Comparison of ENCODE assay signal across 9 cellular contexts in the genomic region with DNA sequence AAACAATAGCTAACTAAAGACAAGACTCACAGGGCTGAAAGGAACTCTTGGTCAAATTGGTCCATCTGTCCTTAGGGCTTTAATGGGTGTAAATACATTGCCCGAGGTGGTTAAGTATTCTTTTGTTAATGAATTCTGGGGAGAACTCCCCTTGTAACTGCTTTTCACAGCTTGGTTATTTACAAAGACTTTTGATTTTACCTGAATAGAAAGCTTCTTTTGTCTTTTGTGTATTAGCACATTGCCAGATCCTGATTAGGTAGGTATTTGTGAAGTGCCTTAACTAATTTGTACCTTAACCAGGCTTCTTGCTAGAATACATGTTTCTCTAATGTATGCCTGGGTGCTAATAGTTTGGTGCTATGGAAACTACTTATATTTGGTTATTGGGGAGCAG. TPM values are rescaled to one million over a fixed set of nuclear protein-coding genes. Genes with fewer than 3 reads are reported as not detected.
DNase-seq lines count a peak whose midpoint lies in the region; ATAC-seq and FAIRE-seq lines count a peak whose summit lies in the region.
"Had no signal": no experiment of that assay in that cellular context is flagged by ENCODE, and none has a peak within 500 bp of the region (broad histone marks: within the 10 kb centered on the region; RNA-seq: fewer than 3 reads in every experiment).

No MANE protein-coding gene starts in this region.

- no peak for FAIRE-seq in frontal cortex (lab: Jason Lieb, UNC)

- ATAC-seq in activated T-helper 17 cell treated with anti-CD3 and anti-CD28 coated beads, Interleukin-2, amount 50 U/mL, for 72 hours (replicated peaks), result no peak
- no peak for ATAC-seq in stimulated activated naive CD8-positive, alpha-beta T cell treated with anti-CD3 and anti-CD28 coated beads, Interleukin-15, amount 100 ng/mL, for 72 hours

- H3K4me1 Mint-ChIP-seq in T-helper 2 cell treated with Interferon-gamma antibody and Interleukin-4, amounts not matched to agents 5 μg/mL and 100 μg/mL, for 36 hours (ENCODE audit: low read depth), result peaks cover 66% of the 10 kb centered on the region
- H3K4me1 Mint-ChIP-seq in activated T-helper 17 cell treated with anti-CD3 and anti-CD28 coated beads, Interleukin-2, amount 50 U/mL, for 72 hours, result peaks cover 53% of the 10 kb centered on the region
- peaks cover 85 to 92% of the 10 kb centered on the region in 2 donors for H3K4me1 Mint-ChIP-seq in immature natural killer cell
- peaks cover 89% of the 10 kb centered on the region for H3K4me1 Mint-ChIP-seq in stimulated activated naive CD8-positive, alpha-beta T cell treated with anti-CD3 and anti-CD28 coated beads, Interleukin-15, amount 100 ng/mL, for 72 hours

- H3K27ac Mint-ChIP-seq in T-helper 2 cell treated with Interferon-gamma antibody and Interleukin-4, amounts not matched to agents 5 μg/mL and 100 μg/mL, for 36 hours, result peak overlapping the region; percentile 97
- peak overlapping the region; percentile 99 for H3K27ac Mint-ChIP-seq in activated T-helper 17 cell treated with anti-CD3 and anti-CD28 coated beads, Interleukin-2, amount 50 U/mL, for 72 hours
- H3K27ac Mint-ChIP-seq in immature natural killer cell, result peak overlapping the region; percentile 91 to 98 (median 98)
- peak overlapping the region; percentile 97 for H3K27ac Mint-ChIP-seq in stimulated activated naive CD8-positive, alpha-beta T cell treated with anti-CD3 and anti-CD28 coated beads, Interleukin-15, amount 100 ng/mL, for 72 hours

- no peaks in the 10 kb centered on the region for H3K27me3 Mint-ChIP-seq in T-helper 2 cell treated with Interferon-gamma antibody and Interleukin-4, amounts not matched to agents 5 μg/mL and 100 μg/mL, for 36 hours (ENCODE audit: low read depth)
- H3K27me3 Mint-ChIP-seq in activated T-helper 17 cell treated with anti-CD3 and anti-CD28 coated beads, Interleukin-2, amount 50 U/mL, for 72 hours, result no peaks in the 10 kb centered on the region
- peaks cover 0 to 9% (median 7%) of the 10 kb centered on the region in 3 donors for H3K27me3 Mint-ChIP-seq in immature natural killer cell (ENCODE audit: low read depth in 3 of 3)
- no peaks in the 10 kb centered on the region for H3K27me3 Mint-ChIP-seq in stimulated activated naive CD8-positive, alpha-beta T cell treated with anti-CD3 and anti-CD28 coated beads, Interleukin-15, amount 100 ng/mL, for 72 hours

- peaks cover 59% of the 10 kb centered on the region for H3K36me3 Mint-ChIP-seq in T-helper 2 cell treated with Interferon-gamma antibody and Interleukin-4, amounts not matched to agents 5 μg/mL and 100 μg/mL, for 36 hours (ENCODE audit: low read depth)
- H3K36me3 Mint-ChIP-seq in activated T-helper 17 cell treated with anti-CD3 and anti-CD28 coated beads, Interleukin-2, amount 50 U/mL, for 72 hours (ENCODE audit: low read depth), result peaks cover 93% of the 10 kb centered on the region
- H3K36me3 Mint-ChIP-seq in immature natural killer cell, result peaks cover 0 to 6% (median 5%) of the 10 kb centered on the region in 3 donors

- DNase-seq in T-helper 2 cell treated with Interferon-gamma antibody and Interleukin-4, amounts not matched to agents 5 μg/mL and 100 μg/mL, for 36 hours (ENCODE audit: low spot score), result no peak
- DNase-seq in T-helper 2 cell (no peak), immature natural killer cell (no peak), mucosa of gallbladder (ENCODE audit: low spot score) (no peak), frontal cortex (ENCODE audit: low spot score in 2 of 2) (no peak)
- DNase-seq in stimulated activated naive CD8-positive, alpha-beta T cell treated with anti-CD3 and anti-CD28 coated beads, Interleukin-15, amount 100 ng/mL, for 72 hours, result no peak
- DNase-seq in effector CD4-positive, alpha-beta T cell, result no peak
- DNase-seq: hippocampal formation had no signal

- no peaks in the 10 kb centered on the region for H3K9me3 Mint-ChIP-seq in T-helper 2 cell treated with Interferon-gamma antibody and Interleukin-4, amounts not matched to agents 5 μg/mL and 100 μg/mL, for 36 hours
- no peaks in the 10 kb centered on the region for H3K9me3 Mint-ChIP-seq in activated T-helper 17 cell treated with anti-CD3 and anti-CD28 coated beads, Interleukin-2, amount 50 U/mL, for 72 hours
- H3K9me3 Mint-ChIP-seq in immature natural killer cell, result no peaks in the 10 kb centered on the region
- H3K9me3 Mint-ChIP-seq in stimulated activated naive CD8-positive, alpha-beta T cell treated with anti-CD3 and anti-CD28 coated beads, Interleukin-15, amount 100 ng/mL, for 72 hours, result peaks cover 0 to 4% of the 10 kb centered on the region in 2 donors

- peak overlapping the region; percentile 90 for H3K4me3 Mint-ChIP-seq in T-helper 2 cell treated with Interferon-gamma antibody and Interleukin-4, amounts not matched to agents 5 μg/mL and 100 μg/mL, for 36 hours
- peak overlapping the region; percentile 94 for H3K4me3 Mint-ChIP-seq in activated T-helper 17 cell treated with anti-CD3 and anti-CD28 coated beads, Interleukin-2, amount 50 U/mL, for 72 hours
- peak overlapping the region; percentile 81 to 95 (median 84) for H3K4me3 Mint-ChIP-seq in immature natural killer cell
- peak overlapping the region; percentile 92 for H3K4me3 Mint-ChIP-seq in stimulated activated naive CD8-positive, alpha-beta T cell treated with anti-CD3 and anti-CD28 coated beads, Interleukin-15, amount 100 ng/mL, for 72 hours

RNA-seq across cellular contexts. Expression of a gene that starts 14.0 kb away (rescaled TPM):
- total RNA-seq in activated T-helper 17 cell treated with anti-CD3 and anti-CD28 coated beads, Interleukin-2, amount 50 U/mL, for 72 hours, result 100 to 1,000 TPM; 159 to 357 TPM
- polyA plus RNA-seq in immature natural killer cell, result 10 to 100 TPM; 24.7 to 77.7 (median 36.9) TPM
- 124 TPM for total RNA-seq in mucosa of gallbladder
- total RNA-seq in frontal cortex, result 108 TPM
